Comparison of ENCODE assay signal across 8 cellular contexts in genomic region chr10:86520871-86521619, GRCh38. TPM values are rescaled to one million over a fixed set of nuclear protein-coding genes. Genes with fewer than 3 reads are reported as not detected.
DNase-seq lines count a peak whose midpoint lies in the region; ATAC-seq, FAIRE-seq and TF ChIP-seq lines count a peak whose summit lies in the region.

No MANE protein-coding gene starts in this region.

- intact Hi-C loops in pancreas (cut with DNase I): no loop called here

- H3K4me3 ChIP-seq in AG04449 (ENCODE audit: low read depth, low read length) (peak overlapping the region; percentile 80), pancreas (peak overlapping the region; percentile 92 to 98 (median 96))

- peaks cover 8% of the 10 kb centered on the region for H3K9me3 Mint-ChIP-seq in glutamatergic neuron (ENCODE audit: unreplicated experiment)

- TF ChIP-seq CTCF in AG04449 (IDR thresholded peaks at IDR 0.05; ENCODE audit: insufficient read depth, low read length, missing control alignments): no peak
- no peak for TF ChIP-seq CTCF in glutamatergic neuron (IDR thresholded peaks at IDR 0.05; ENCODE audit: partially characterized antibody, unreplicated experiment)
- TF ChIP-seq CTCF in pancreas (IDR thresholded peaks at IDR 0.05): no peak

- peak overlapping the region; percentile 95 for H3K4me3 Mint-ChIP-seq in glutamatergic neuron (ENCODE audit: unreplicated experiment)

- H3K27ac Mint-ChIP-seq in glutamatergic neuron (ENCODE audit: unreplicated experiment): peak overlapping the region; percentile 82

- POLR2A ChIA-PET in AG04449 (lab: Yijun Ruan, JAX): interaction anchor here (1.6 kb wide), 1 partner anchor 121 kb away, joined by 5 read pairs; no protein-coding TSS in a partner anchor

- H3K4me1 Mint-ChIP-seq in glutamatergic neuron (ENCODE audit: low read depth, unreplicated experiment): peaks cover 27% of the 10 kb centered on the region

- peaks cover 2% of the 10 kb centered on the region for H3K27me3 Mint-ChIP-seq in glutamatergic neuron (ENCODE audit: unreplicated experiment)

- H3K36me3 ChIP-seq in pancreas: peaks cover 0 to 6% (median 0%) of the 10 kb centered on the region in 3 donors

- ATAC-seq in GM18519 (IDR thresholded peaks at IDR 0.05; ENCODE audit: low FRiP score, unreplicated experiment) (peak; percentile 5), HG02973 (IDR thresholded peaks at IDR 0.05; ENCODE audit: unreplicated experiment) (peak; percentile 22), pancreas (peak; percentile 36 to 59 (median 52))

- H3K27ac ChIP-seq in pancreas: peak overlapping the region; percentile 92 to 96 (median 94)

- CTCF ChIA-PET in AG04449 (lab: Yijun Ruan, JAX): interaction anchor here (2.0 to 2.5 kb wide), 2 partner anchors 11 to 121 kb away, joined by 5 to 11 read pairs; no protein-coding TSS in a partner anchor

- WGBS in pancreas, 2 donors: 0% methylated on average over 53 to 64 of the region's 64 CpGs

- H3K4me1 ChIP-seq in pancreas: peaks cover 13 to 55% (median 35%) of the 10 kb centered on the region in 3 donors

- no peaks in the 10 kb centered on the region for H3K9me3 ChIP-seq in pancreas

- DNase-seq in AG04449 (ENCODE audit: low read depth, low spot score): no peak
- peak; percentile 26 for DNase-seq in activated naive CD4-positive, alpha-beta T cell treated with anti-CD3 and anti-CD28 coated beads, Interleukin-2, amount 50 U/mL, for 16 hours
- peak; percentile 59 for DNase-seq in glutamatergic neuron
- peak; percentile 38 to 79 (median 57) for DNase-seq in pancreas
- no peak for DNase-seq in DMS79 treated with DMSO at 0.1 percent for 48 hours (lab: John Stamatoyannopoulos, UW)

- H3K36me3 Mint-ChIP-seq in glutamatergic neuron (ENCODE audit: unreplicated experiment): no peaks in the 10 kb centered on the region

- H3K27me3 ChIP-seq in pancreas: no peaks in the 10 kb centered on the region

- FAIRE-seq in pancreas (lab: Jason Lieb, UNC): no peak

TF ChIP-seq in PFSK-1, 5 proteins besides CTCF, POLR2A, EP300 and RAD21:
- TF ChIP-seq REST (IDR thresholded peaks at IDR 0.05; ENCODE audit: insufficient read depth in 1 of 2, low read depth in 2 of 2, low read length in 2 of 2) (0 out of 4 replicates have a peak, but pooled peaks of 1 of the 2 experiments have one; percentile 31), TAF1 (IDR thresholded peaks at IDR 0.05; ENCODE audit: borderline replicate concordance, insufficient read depth, low read length) (0 out of 2 replicates have a peak, but pooled peaks have one; percentile 61), SIN3A (IDR thresholded peaks at IDR 0.05; ENCODE audit: borderline replicate concordance, insufficient read depth, low read length) (no peak), POLR2AphosphoS5 (IDR thresholded peaks at IDR 0.05; ENCODE audit: low read depth, low read length) (peak; percentile 69; the same call in 1 of the 2 replicates)

RNA-seq across cellular contexts. Expression of gene WAPL, which starts 0.5 kb away (rescaled TPM):
- 20.7 TPM for polyA plus RNA-seq in PFSK-1 (2012; ENCODE audit: insufficient read length, low read depth)
- total RNA-seq in glutamatergic neuron (ENCODE audit: unreplicated experiment) (33.4 TPM), pancreas (10 to 100 TPM; 10.8 to 22.0 (median 13.5) TPM)
- 10 to 100 TPM in 1 of 2 donors, 1 to 10 TPM in 1; 7.1 to 11.8 TPM for polyA plus RNA-seq in pancreas

Comparison
In these comparisons a context has a peak if more than half of its experiments do, and no peak if none do; other contexts are left out.
1. DNase-seq: peak in activated naive CD4-positive, alpha-beta T cell treated with anti-CD3 and anti-CD28 coated beads, Interleukin-2, amount 50 U/mL, for 16 hours (single experiment), glutamatergic neuron (single experiment) and pancreas (6 of 6); none in AG04449 (single experiment) and DMS79 treated with DMSO at 0.1 percent for 48 hours (single experiment).
2. Peak in every context shown above with its lines, with median percentiles within 50 percentile points of each other: ATAC-seq.